19 cellular contexts compared by ENCODE assay signal in genomic region chr6:45591816-45592359, GRCh38.
A peak's percentile ranks its signal among the peaks of the same experiment; 100 is the strongest.
DNase-seq lines count a peak whose midpoint lies in the region; ATAC-seq and TF ChIP-seq lines count a peak whose summit lies in the region.
"Had no signal": no experiment of that assay in that cellular context is flagged by ENCODE, and none has a peak within 500 bp of the region (broad histone marks: within the 10 kb centered on the region; RNA-seq: fewer than 3 reads in every experiment).

No MANE protein-coding gene starts in this region.

- intact Hi-C loops in activated CD8-positive, alpha-beta T cell treated with anti-CD3 and anti-CD28 coated beads for 36 hours (cut with micrococcal nuclease): no loop called here
- intact Hi-C loops in transverse colon (cut with DNase I; ENCODE audit: low total_unique reads): no loop called here

- TF ChIP-seq CTCF in activated CD8-positive, alpha-beta T cell treated with anti-CD3 and anti-CD28 coated beads for 36 hours (IDR thresholded peaks at IDR 0.05): no peak
- no peak for TF ChIP-seq CTCF in transverse colon (IDR thresholded peaks at IDR 0.05)

- H3K27ac ChIP-seq in mesodermal cell (ENCODE audit: low read depth, low read length, severe bottlenecking): peak overlapping the region; percentile 60
- peak overlapping the region in 1 of 4 donors; percentile 63 for H3K27ac ChIP-seq in transverse colon
- H3K27ac ChIP-seq: BLaER1, lower lobe of right lung, right atrium auricular region, suprapubic skin had no signal

- TF ChIP-seq EP300 in transverse colon (IDR thresholded peaks at IDR 0.05; ENCODE audit: low read depth): no peak

- H3K36me3 Mint-ChIP-seq in activated CD8-positive, alpha-beta T cell treated with anti-CD3 and anti-CD28 coated beads, Interleukin-2, amount 10 ng/mL, durations not matched to agents 7 days and 5 days (ENCODE audit: low read depth): no peaks in the 10 kb centered on the region
- no peaks in the 10 kb centered on the region for H3K36me3 Mint-ChIP-seq in activated CD8-positive, alpha-beta T cell treated with anti-CD3 and anti-CD28 coated beads for 36 hours (ENCODE audit: low read depth)
- H3K36me3 Mint-ChIP-seq in activated naive CD8-positive, alpha-beta T cell treated with anti-CD3 and anti-CD28 coated beads, Interleukin-2, amount 50 U/mL, for 24 hours (ENCODE audit: low read depth): no peaks in the 10 kb centered on the region

- H3K36me3 ChIP-seq in mesodermal cell (ENCODE audit: control insufficient read depth, insufficient read depth, low read length) (no peaks in the 10 kb centered on the region), transverse colon (no peaks in the 10 kb centered on the region)
- H3K36me3 ChIP-seq: BLaER1, breast epithelium, lower lobe of right lung, right atrium auricular region, suprapubic skin had no signal

- WGBS in mesodermal cell (ENCODE audit: insufficient coverage in 2 of 2), 2 experiments: 95% methylated on average over 4 of the region's 7 CpGs; no CpG with 5 or more reads in 1 of the 2 experiments
- WGBS in transverse colon (ENCODE audit: low coverage in 1 of 2), 2 donors: 66 to 69% methylated on average over 7 of the region's 7 CpGs

- H3K4me1 ChIP-seq in mesodermal cell (ENCODE audit: control insufficient read depth, insufficient read depth, low read length, poor library complexity, severe bottlenecking) (peaks cover 41% of the 10 kb centered on the region), transverse colon (peaks cover 0 to 16% (median 2%) of the 10 kb centered on the region in 4 donors)
- H3K4me1 ChIP-seq: BLaER1, breast epithelium, lower lobe of right lung had no signal

- no peak overlapping the region for H3K4me3 ChIP-seq in mesodermal cell (ENCODE audit: extremely low read depth, insufficient read depth, low read length, poor library complexity, severe bottlenecking)
- no peak overlapping the region for H3K4me3 ChIP-seq in transverse colon
- H3K4me3 ChIP-seq: BLaER1, breast epithelium, lower lobe of right lung, right atrium auricular region, suprapubic skin had no signal

- in situ Hi-C loops in transverse colon (cut with MboI; ENCODE audit: low pct_ligation_motif_present in 1 of 4, low pct_unique_long_range_greater_than_20kb in 1 of 4, low sequenced_read_pairs in 3 of 4): no loop called here

- H3K27me3 ChIP-seq in transverse colon: no peaks in the 10 kb centered on the region
- H3K27me3 ChIP-seq: BLaER1, breast epithelium, right atrium auricular region, suprapubic skin had no signal

- peaks cover 1% of the 10 kb centered on the region for H3K27me3 Mint-ChIP-seq in activated CD8-positive, alpha-beta T cell treated with anti-CD3 and anti-CD28 coated beads, Interleukin-2, amount 10 ng/mL, durations not matched to agents 7 days and 5 days (ENCODE audit: low read depth)
- H3K27me3 Mint-ChIP-seq in activated CD8-positive, alpha-beta T cell treated with anti-CD3 and anti-CD28 coated beads for 36 hours: no peaks in the 10 kb centered on the region
- H3K27me3 Mint-ChIP-seq in activated naive CD8-positive, alpha-beta T cell treated with anti-CD3 and anti-CD28 coated beads, Interleukin-2, amount 50 U/mL, for 24 hours: no peaks in the 10 kb centered on the region

- peak; percentile 1 for DNase-seq in activated CD8-positive, alpha-beta T cell treated with anti-CD3 and anti-CD28 coated beads, Interleukin-2, amount 10 ng/mL, durations not matched to agents 7 days and 5 days
- no peak for DNase-seq in activated CD8-positive, alpha-beta T cell treated with anti-CD3 and anti-CD28 coated beads for 36 hours
- DNase-seq in HEK293T (ENCODE audit: extremely low spot score) (no peak), AG08396 (ENCODE audit: low spot score) (no peak), T-helper 1 cell (no peak), transverse colon (no peak)
- DNase-seq in activated naive CD8-positive, alpha-beta T cell treated with anti-CD3 and anti-CD28 coated beads, Interleukin-2, amount 50 U/mL, for 24 hours: no peak
- DNase-seq: activated CD4-positive, alpha-beta T cell treated with anti-CD3 and anti-CD28 coated beads, Interleukin-2, amount 50 U/mL, for 48 hours; lower lobe of right lung; MM.1S; NCI-H1436 treated with DMSO at 0.1 percent for 48 hours; NCI-H2171; NCI-H69 had no signal

- CTCF ChIA-PET in activated CD8-positive, alpha-beta T cell treated with anti-CD3 and anti-CD28 coated beads, Interleukin-2, amount 10 ng/mL, durations not matched to agents 7 days and 5 days (lab: Charles Lee): no interaction called here
- CTCF ChIA-PET in activated CD8-positive, alpha-beta T cell treated with anti-CD3 and anti-CD28 coated beads for 36 hours (lab: Charles Lee): no interaction called here
- CTCF ChIA-PET in HEK293T (lab: Yijun Ruan, JAX): no interaction called here

- H3K27ac Mint-ChIP-seq in activated CD8-positive, alpha-beta T cell treated with anti-CD3 and anti-CD28 coated beads, Interleukin-2, amount 10 ng/mL, durations not matched to agents 7 days and 5 days: no peak overlapping the region
- no peak overlapping the region for H3K27ac Mint-ChIP-seq in activated CD8-positive, alpha-beta T cell treated with anti-CD3 and anti-CD28 coated beads for 36 hours
- H3K27ac Mint-ChIP-seq in activated naive CD8-positive, alpha-beta T cell treated with anti-CD3 and anti-CD28 coated beads, Interleukin-2, amount 50 U/mL, for 24 hours: peak overlapping the region; percentile 57

- peaks cover under 1% of the 10 kb centered on the region for H3K9me3 Mint-ChIP-seq in activated CD8-positive, alpha-beta T cell treated with anti-CD3 and anti-CD28 coated beads, Interleukin-2, amount 10 ng/mL, durations not matched to agents 7 days and 5 days (ENCODE audit: insufficient read depth)
- no peaks in the 10 kb centered on the region for H3K9me3 Mint-ChIP-seq in activated CD8-positive, alpha-beta T cell treated with anti-CD3 and anti-CD28 coated beads for 36 hours
- H3K9me3 Mint-ChIP-seq in activated naive CD8-positive, alpha-beta T cell treated with anti-CD3 and anti-CD28 coated beads, Interleukin-2, amount 50 U/mL, for 24 hours: no peaks in the 10 kb centered on the region

- H3K4me3 Mint-ChIP-seq in activated CD8-positive, alpha-beta T cell treated with anti-CD3 and anti-CD28 coated beads, Interleukin-2, amount 10 ng/mL, durations not matched to agents 7 days and 5 days: no peak overlapping the region
- no peak overlapping the region for H3K4me3 Mint-ChIP-seq in activated CD8-positive, alpha-beta T cell treated with anti-CD3 and anti-CD28 coated beads for 36 hours
- no peak overlapping the region for H3K4me3 Mint-ChIP-seq in activated naive CD8-positive, alpha-beta T cell treated with anti-CD3 and anti-CD28 coated beads, Interleukin-2, amount 50 U/mL, for 24 hours

- POLR2A ChIA-PET in activated CD8-positive, alpha-beta T cell treated with anti-CD3 and anti-CD28 coated beads, Interleukin-2, amount 10 ng/mL, durations not matched to agents 7 days and 5 days (lab: Charles Lee): interaction anchor here (0.7 kb wide), 1 partner anchor 38 kb away, joined by 4 read pairs; no protein-coding TSS in a partner anchor
- POLR2A ChIA-PET in activated CD8-positive, alpha-beta T cell treated with anti-CD3 and anti-CD28 coated beads for 36 hours (lab: Charles Lee): no interaction called here
- POLR2A ChIA-PET in HEK293T (lab: Yijun Ruan, JAX): interaction anchor here (0.8 kb wide), 1 partner anchor 48 kb away, joined by 4 read pairs; no protein-coding TSS in a partner anchor

- no peak for ATAC-seq in activated CD8-positive, alpha-beta T cell treated with anti-CD3 and anti-CD28 coated beads, Interleukin-2, amount 10 ng/mL, durations not matched to agents 7 days and 5 days
- no peak for ATAC-seq in activated CD8-positive, alpha-beta T cell treated with anti-CD3 and anti-CD28 coated beads for 36 hours
- no peak for ATAC-seq in activated naive CD8-positive, alpha-beta T cell treated with anti-CD3 and anti-CD28 coated beads, Interleukin-2, amount 50 U/mL, for 24 hours
- ATAC-seq: lower lobe of right lung, Right ventricle myocardium inferior had no signal

- TF ChIP-seq POLR2A in transverse colon (IDR thresholded peaks at IDR 0.05): no peak

- peaks cover 56% of the 10 kb centered on the region for H3K4me1 Mint-ChIP-seq in activated CD8-positive, alpha-beta T cell treated with anti-CD3 and anti-CD28 coated beads, Interleukin-2, amount 10 ng/mL, durations not matched to agents 7 days and 5 days (ENCODE audit: low read depth)
- peaks cover 69% of the 10 kb centered on the region for H3K4me1 Mint-ChIP-seq in activated CD8-positive, alpha-beta T cell treated with anti-CD3 and anti-CD28 coated beads for 36 hours (ENCODE audit: low read depth)
- H3K4me1 Mint-ChIP-seq in activated naive CD8-positive, alpha-beta T cell treated with anti-CD3 and anti-CD28 coated beads, Interleukin-2, amount 50 U/mL, for 24 hours: peaks cover 81% of the 10 kb centered on the region

- H3K9me3 ChIP-seq in mesodermal cell (ENCODE audit: control insufficient read depth, low read length): no peaks in the 10 kb centered on the region
- H3K9me3 ChIP-seq in transverse colon: no peaks in the 10 kb centered on the region
- H3K9me3 ChIP-seq: BLaER1, breast epithelium, lower lobe of right lung, right atrium auricular region, suprapubic skin had no signal

TF ChIP-seq in HEK293T, 16 proteins besides CTCF, POLR2A, EP300 and RAD21:
- no peak for TF ChIP-seq TARDBP (IDR thresholded peaks at IDR 0.05)
- TF ChIP-seq, protein P1, sequence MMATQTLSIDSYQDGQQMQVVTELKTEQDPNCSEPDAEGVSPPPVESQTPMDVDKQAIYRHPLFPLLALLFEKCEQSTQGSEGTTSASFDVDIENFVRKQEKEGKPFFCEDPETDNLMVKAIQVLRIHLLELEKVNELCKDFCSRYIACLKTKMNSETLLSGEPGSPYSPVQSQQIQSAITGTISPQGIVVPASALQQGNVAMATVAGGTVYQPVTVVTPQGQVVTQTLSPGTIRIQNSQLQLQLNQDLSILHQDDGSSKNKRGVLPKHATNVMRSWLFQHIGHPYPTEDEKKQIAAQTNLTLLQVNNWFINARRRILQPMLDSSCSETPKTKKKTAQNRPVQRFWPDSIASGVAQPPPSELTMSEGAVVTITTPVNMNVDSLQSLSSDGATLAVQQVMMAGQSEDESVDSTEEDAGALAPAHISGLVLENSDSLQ (IDR thresholded peaks at IDR 0.05): peak; percentile 71
TF ChIP-seq in HEK293T: peak in this region for 1.
